Comparison of ENCODE assay signal across 9 cellular contexts in genomic region chr1:8121261-8122159, GRCh38.
A peak's percentile ranks its signal among the peaks of the same experiment; 100 is the strongest.
DNase-seq lines count a peak whose midpoint lies in the region; ATAC-seq, FAIRE-seq and TF ChIP-seq lines count a peak whose summit lies in the region.
"Had no signal": no experiment of that assay in that cellular context is flagged by ENCODE, and none has a peak within 500 bp of the region (broad histone marks: within the 10 kb centered on the region; RNA-seq: fewer than 3 reads in every experiment).

No MANE protein-coding gene starts in this region.

- CTCF ChIA-PET in mammary epithelial cell (lab: Charles Lee; ENCODE audit: low non-redundant PET), result interaction anchor here (0.6 kb wide), 1 partner anchor 84 kb away, joined by 5 read pairs; no protein-coding TSS in a partner anchor
- CTCF ChIA-PET in HepG2 (lab: Yijun Ruan, JAX; ENCODE audit: low intra/inter-chr PET ratio, low total read pairs), result no interaction called here

- TF ChIP-seq RAD21 in HepG2 (CRISPR knock-in tag; IDR thresholded peaks at IDR 0.05), result no peak

- H3K4me3 ChIP-seq in mammary epithelial cell (replicated peaks in 1 of 3; ENCODE audit: insufficient read depth in 1 of 3, low read depth in 2 of 3, low read length in 3 of 3), result no peak overlapping the region
- peak overlapping the region in 1 of 3 experiments; percentile 21; a peak in 3 of 6 replicates for H3K4me3 ChIP-seq in HepG2 (replicated peaks in 1 of 3; ENCODE audit: insufficient read depth in 1 of 3, low read depth in 2 of 3, low read length in 3 of 3)
- H3K4me3 ChIP-seq in subcutaneous abdominal adipose tissue (ENCODE audit: low read depth in 1 of 5, low read length in 5 of 5), result peak overlapping the region in 3 of 5 donors; percentile 13 to 42 (median 30)

- H3K27ac ChIP-seq in mammary epithelial cell (ENCODE audit: insufficient read depth, low read depth, low read length) (peak overlapping the region; percentile 82), HepG2 (ENCODE audit: extremely low read length, insufficient read depth, low read length) (peak overlapping the region; percentile 97), subcutaneous abdominal adipose tissue (ENCODE audit: low read depth, low read length) (peak overlapping the region; percentile 97)

- H3K4me2 ChIP-seq in mammary epithelial cell (ENCODE audit: insufficient read depth, low read depth, low read length), result peak overlapping the region; percentile 52
- peak overlapping the region; percentile 64 for H3K4me2 ChIP-seq in HepG2 (ENCODE audit: low read depth, low read length)

- H3K36me3 ChIP-seq in mammary epithelial cell (ENCODE audit: insufficient read depth, low read length) (no peaks in the 10 kb centered on the region), HepG2 (replicated peaks in 1 of 2; ENCODE audit: control insufficient read depth in 1 of 2, insufficient read depth in 2 of 2, low read length in 2 of 2) (no peaks in the 10 kb centered on the region), subcutaneous abdominal adipose tissue (ENCODE audit: control insufficient read depth in 5 of 5, insufficient read depth in 5 of 5, low read length in 5 of 5) (no peaks in the 10 kb centered on the region)

- H3K9me3 ChIP-seq in mammary epithelial cell (replicated peaks; ENCODE audit: insufficient read depth, low read length), result peaks cover 5% of the 10 kb centered on the region
- peaks cover 15% of the 10 kb centered on the region; the same call in 1 of the 2 replicates for H3K9me3 ChIP-seq in HepG2 (ENCODE audit: low read length)
- peaks cover 0 to 4% (median 0%) of the 10 kb centered on the region in 5 donors for H3K9me3 ChIP-seq in subcutaneous abdominal adipose tissue (ENCODE audit: control insufficient read depth in 5 of 5, low read length in 5 of 5)

- intact Hi-C loops in mammary epithelial cell (cut with micrococcal nuclease), result no loop called here
- intact Hi-C loops in HepG2 (cut with micrococcal nuclease; ENCODE audit: unreplicated experiment), result loop anchor here (1.0 to 5.0 kb wide), 8 partner anchors 33 to 138 kb away; partner anchors contain the start of gene ERRFI1
- intact Hi-C loops in posterior cingulate gyrus (cut with DNase I), result no loop called here

- FAIRE-seq in HepG2 (lab: Jason Lieb, UNC), result no peak

- dilution Hi-C loops in mammary epithelial cell (cut with HindIII; ENCODE audit: low sequenced_read_pairs), result no loop called here

- peaks cover 32% of the 10 kb centered on the region for H3K4me1 ChIP-seq in mammary epithelial cell (ENCODE audit: insufficient read depth, low read length)
- H3K4me1 ChIP-seq in HepG2 (ENCODE audit: insufficient read depth, low read length), result peaks cover 72% of the 10 kb centered on the region
- peaks cover 7 to 45% (median 42%) of the 10 kb centered on the region in 5 donors for H3K4me1 ChIP-seq in subcutaneous abdominal adipose tissue (ENCODE audit: control insufficient read depth in 5 of 5, insufficient read depth in 5 of 5, low read length in 5 of 5)

- WGBS in mammary epithelial cell (ENCODE audit: low coverage, missing lambda C conversion rate), result 44% methylated on average over 18 of the region's 18 CpGs
- WGBS in HepG2 (ENCODE audit: low lambda C conversion rate), result 22% methylated on average over 15 of the region's 18 CpGs

- BruUV-seq in mammary epithelial cell (replicated peaks; lab: Mats Ljungman, UMichigan) (no TSS peak), HepG2 (replicated peaks; lab: Mats Ljungman, UMichigan) (TSS peak; percentile 93)

- H3K79me2 ChIP-seq in mammary epithelial cell (ENCODE audit: insufficient read depth, low read length) (no peaks in the 10 kb centered on the region), HepG2 (ENCODE audit: insufficient read depth, low read length) (peaks cover 3% of the 10 kb centered on the region)

- ATAC-seq in HepG2, result peak; percentile 63

- H2AFZ ChIP-seq in mammary epithelial cell (ENCODE audit: low read depth, low read length) (peak overlapping the region; percentile 84), HepG2 (ENCODE audit: low read length) (no peak overlapping the region)

- in situ Hi-C loops in mammary epithelial cell (cut with MboI; ENCODE audit: low sequenced_read_pairs in 2 of 2) (no loop called here), HepG2 (cut with HindIII; ENCODE audit: extremely low pct_ligation_motif_present, low pct_unique_long_range_greater_than_20kb) (no loop called here)

- POLR2A ChIA-PET in HepG2 (lab: Yijun Ruan, JAX), result interaction anchor here (0.5 to 4.7 kb wide), 32 partner anchors 10 to 138 kb away, joined by 3 to 64 read pairs (median 8); partner anchors contain the start of gene ERRFI1

- DNase-seq in LHCN-M2 (ENCODE audit: low read depth) (peak; percentile 84), mammary epithelial cell (peak; percentile 78), HepG2 (ENCODE audit: low spot score) (peak; percentile 91), NCI-H748 (lab: John Stamatoyannopoulos, UW; ENCODE audit: unreplicated experiment) (no peak), erythroblast (lab: John Stamatoyannopoulos, UW) (no peak), putamen (ENCODE audit: low spot score) (no peak), posterior cingulate gyrus (no peak)
- DNase-seq: activated CD4-positive, alpha-beta T cell treated with anti-CD3 and anti-CD28 coated beads for 48 hours had no signal

- H4K20me1 ChIP-seq in mammary epithelial cell (ENCODE audit: insufficient read depth, low read length) (no peaks in the 10 kb centered on the region), HepG2 (ENCODE audit: insufficient read depth, low read length) (no peaks in the 10 kb centered on the region)

- TF ChIP-seq EP300 in HepG2 (IDR thresholded peaks at IDR 0.05; ENCODE audit: low read depth in 2 of 2, low read length in 2 of 2), result no peak
- TF ChIP-seq EP300 in HepG2 (CRISPR knock-in tag; IDR thresholded peaks at IDR 0.05; ENCODE audit: borderline replicate concordance), result no peak

- TF ChIP-seq CTCF in mammary epithelial cell (conservative IDR thresholded peaks at IDR 0.05 in 1 of 2, IDR thresholded peaks at IDR 0.05 in 1 of 2; ENCODE audit: extremely low read depth in 1 of 2, insufficient read depth in 1 of 2, low read depth in 1 of 2, low read length in 2 of 2), result no peak
- no peak for TF ChIP-seq CTCF in HepG2 (CRISPR knock-in tag; IDR thresholded peaks at IDR 0.05)

- H3K27me3 ChIP-seq in mammary epithelial cell (ENCODE audit: insufficient read depth, low read length) (no peaks in the 10 kb centered on the region), HepG2 (ENCODE audit: control insufficient read depth in 1 of 2, insufficient read depth in 2 of 2, low read length in 2 of 2) (no peaks in the 10 kb centered on the region), subcutaneous abdominal adipose tissue (ENCODE audit: control insufficient read depth in 5 of 5, insufficient read depth in 4 of 5, low read length in 5 of 5) (no peaks in the 10 kb centered on the region)

- TF ChIP-seq POLR2A in HepG2 (IDR thresholded peaks at IDR 0.05; ENCODE audit: insufficient read depth in 1 of 2, low read depth in 2 of 2, low read length in 2 of 2) (peak; percentile 39 to 50; a peak in 2 of 4 replicates), erythroblast (IDR thresholded peaks at IDR 0.05; ENCODE audit: low read length) (no peak)

- H3K9ac ChIP-seq in mammary epithelial cell (ENCODE audit: insufficient read depth, low read length), result peak overlapping the region; percentile 58
- peak overlapping the region; percentile 69 for H3K9ac ChIP-seq in HepG2 (ENCODE audit: insufficient read depth, low read depth, low read length)
- peak overlapping the region; percentile 20 to 87 (median 56) for H3K9ac ChIP-seq in subcutaneous abdominal adipose tissue (ENCODE audit: low read length in 5 of 5)

TF ChIP-seq in HepG2, 621 proteins besides CTCF, POLR2A, EP300 and RAD21 (continues in another document):
- TF ChIP-seq GFI1 (CRISPR knock-in tag; IDR thresholded peaks at IDR 0.05; ENCODE audit: borderline replicate concordance) (peak; percentile 86), ZNF737 (CRISPR knock-in tag; IDR thresholded peaks at IDR 0.05; ENCODE audit: borderline replicate concordance) (no peak), FOSL1 (CRISPR knock-in tag; IDR thresholded peaks at IDR 0.05; ENCODE audit: borderline replicate concordance) (peak; percentile 50; the same call in 1 of the 2 replicates), MAX (IDR thresholded peaks at IDR 0.05) (peak; percentile 30; the same call in 1 of the 2 replicates), FOSL2 (CRISPR knock-in tag; IDR thresholded peaks at IDR 0.05) (peak; percentile 93), ZC3H4 (CRISPR knock-in tag; IDR thresholded peaks at IDR 0.05; ENCODE audit: borderline replicate concordance) (peak; percentile 70; the same call in 1 of the 2 replicates), ZNF292 (CRISPR knock-in tag; IDR thresholded peaks at IDR 0.05; ENCODE audit: borderline replicate concordance, low read depth) (peak; percentile 46; the same call in 1 of the 2 replicates), SOX6 (IDR thresholded peaks at IDR 0.05) (no peak), SOX6 (CRISPR knock-in tag; IDR thresholded peaks at IDR 0.05) (peak; percentile 85), GATAD2A (CRISPR knock-in tag; IDR thresholded peaks at IDR 0.05) (peak; percentile 2; the same call in 1 of the 2 replicates), ZNF18 (CRISPR knock-in tag; IDR thresholded peaks at IDR 0.05; ENCODE audit: insufficient replicate concordance) (peak; percentile 94)
- TF ChIP-seq, protein P1, sequence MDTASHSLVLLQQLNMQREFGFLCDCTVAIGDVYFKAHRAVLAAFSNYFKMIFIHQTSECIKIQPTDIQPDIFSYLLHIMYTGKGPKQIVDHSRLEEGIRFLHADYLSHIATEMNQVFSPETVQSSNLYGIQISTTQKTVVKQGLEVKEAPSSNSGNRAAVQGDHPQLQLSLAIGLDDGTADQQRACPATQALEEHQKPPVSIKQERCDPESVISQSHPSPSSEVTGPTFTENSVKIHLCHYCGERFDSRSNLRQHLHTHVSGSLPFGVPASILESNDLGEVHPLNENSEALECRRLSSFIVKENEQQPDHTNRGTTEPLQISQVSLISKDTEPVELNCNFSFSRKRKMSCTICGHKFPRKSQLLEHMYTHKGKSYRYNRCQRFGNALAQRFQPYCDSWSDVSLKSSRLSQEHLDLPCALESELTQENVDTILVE (CRISPR knock-in tag; IDR thresholded peaks at IDR 0.05), result no peak

Comparison
In these comparisons a context has a peak if more than half of its experiments do, and no peak if none do; other contexts are left out.
1. DNase-seq: peak in LHCN-M2 (single experiment), mammary epithelial cell (single experiment) and HepG2 (single experiment); none in NCI-H748 (single experiment), erythroblast (0 of 2), putamen (single experiment) and posterior cingulate gyrus (0 of 10).
2. H3K4me3 ChIP-seq: peak in subcutaneous abdominal adipose tissue (3 of 5); none in mammary epithelial cell (0 of 3).
3. Peak in every context shown above with its lines, with median percentiles within 50 percentile points of each other: H3K27ac ChIP-seq and H3K9ac ChIP-seq.